In genomic region chr10:103144086-103144485, GRCh38 we compare ENCODE assay signal across 20 cellular contexts.
"Had no signal": no experiment of that assay in that cellular context is flagged by ENCODE, and none has a peak within 500 bp of the region (broad histone marks: within the 10 kb centered on the region; RNA-seq: fewer than 3 reads in every experiment).

No MANE protein-coding gene starts in this region.

- H3K27me3 Mint-ChIP-seq: activated CD4-positive, alpha-beta memory T cell treated with anti-CD3 and anti-CD28 coated beads, Interleukin-2, amount 10 ng/mL, durations not matched to agents 7 days and 5 days; activated CD4-positive, alpha-beta T cell treated with anti-CD3 and anti-CD28 coated beads for 36 hours; activated naive CD8-positive, alpha-beta T cell; T-helper 17 cell had no signal

- H3K27me3 ChIP-seq: breast epithelium, neural progenitor cell, transverse colon had no signal

- H3K27ac Mint-ChIP-seq: activated CD4-positive, alpha-beta memory T cell treated with anti-CD3 and anti-CD28 coated beads, Interleukin-2, amount 10 ng/mL, durations not matched to agents 7 days and 5 days; activated CD4-positive, alpha-beta T cell treated with anti-CD3 and anti-CD28 coated beads for 36 hours; activated naive CD8-positive, alpha-beta T cell; neural progenitor cell had no signal

- H3K4me2 ChIP-seq: neural progenitor cell had no signal

- H3K36me3 ChIP-seq: breast epithelium, neural progenitor cell, transverse colon, WERI-Rb-1 had no signal

- H3K9me3 ChIP-seq: breast epithelium, transverse colon had no signal

- ATAC-seq: activated CD4-positive, alpha-beta T cell treated with anti-CD3 and anti-CD28 coated beads for 36 hours; activated T-cell treated with anti-CD3 and anti-CD28 coated beads, Interleukin-2, amount 50 U/mL, for 4 hours; esophagus mucosa; T-helper 17 cell had no signal

- H2AFZ ChIP-seq: neural progenitor cell, parathyroid adenoma had no signal

- H3K4me3 Mint-ChIP-seq: activated CD4-positive, alpha-beta memory T cell treated with anti-CD3 and anti-CD28 coated beads, Interleukin-2, amount 10 ng/mL, durations not matched to agents 7 days and 5 days; activated CD4-positive, alpha-beta T cell treated with anti-CD3 and anti-CD28 coated beads for 36 hours; activated naive CD8-positive, alpha-beta T cell; activated T-cell treated with anti-CD3 and anti-CD28 coated beads, Interleukin-2, amount 50 U/mL, for 4 hours; neural progenitor cell; T-helper 17 cell had no signal

- H3K9ac ChIP-seq: neural progenitor cell, parathyroid adenoma had no signal

- H3K4me3 ChIP-seq: breast epithelium, neural progenitor cell, skin epidermis, transverse colon had no signal

- H3K27ac ChIP-seq: breast epithelium, neural progenitor cell, parathyroid adenoma, skin epidermis, WERI-Rb-1 had no signal

- H3K9me3 Mint-ChIP-seq: activated CD4-positive, alpha-beta memory T cell treated with anti-CD3 and anti-CD28 coated beads, Interleukin-2, amount 10 ng/mL, durations not matched to agents 7 days and 5 days; activated T-cell treated with anti-CD3 and anti-CD28 coated beads, Interleukin-2, amount 50 U/mL, for 4 hours; neural progenitor cell had no signal

- DNase-seq: activated CD4-positive, alpha-beta memory T cell treated with anti-CD3 and anti-CD28 coated beads, Interleukin-2, amount 10 ng/mL, durations not matched to agents 7 days and 5 days; activated CD4-positive, alpha-beta T cell treated with anti-CD3 and anti-CD28 coated beads for 36 hours; activated gamma-delta T cell treated with Interleukin-2 at 50 U/mL for 16 hours; activated T-cell treated with anti-CD3 and anti-CD28 coated beads, Interleukin-2, amount 50 U/mL, for 4 hours; foreskin fibroblast; kidney glomerular epithelial cell; mesenchymal stem cell; SHP77 treated with DMSO at 0.1 percent for 48 hours; stimulated activated CD4-positive, alpha-beta T cell treated with anti-CD3 and anti-CD28 coated beads, Interleukin-15, amount 100 ng/mL, for 24 hours; stimulated activated CD4-positive, alpha-beta T cell treated with anti-CD3 and anti-CD28 coated beads, Interleukin-4, amount 100 ng/mL, for 24 hours; stimulated activated naive CD4-positive, alpha-beta T cell; T-helper 17 cell; transverse colon; WERI-Rb-1 had no signal
